Comparison of ENCODE assay signal across 34 cellular contexts in genomic region chr16:8552487-8553221, GRCh38. TPM values are rescaled to one million over a fixed set of nuclear protein-coding genes. Genes with fewer than 3 reads are reported as not detected.
"Had no signal": no experiment of that assay in that cellular context is flagged by ENCODE, and none has a peak within 500 bp of the region (broad histone marks: within the 10 kb centered on the region; RNA-seq: fewer than 3 reads in every experiment).

No MANE protein-coding gene starts in this region.

- FAIRE-seq: colon, frontal cortex had no signal

- DNase-seq: activated CD4-positive, alpha-beta T cell treated with anti-CD3 and anti-CD28 coated beads, Interleukin-2, amount 50 U/mL, for 4 hours; activated CD8-positive, alpha-beta memory T cell treated with anti-CD3 and anti-CD28 coated beads for 24 hours; activated CD8-positive, alpha-beta memory T cell treated with anti-CD3 and anti-CD28 coated beads, Interleukin-2, amount 50 U/mL, for 4 hours; activated naive CD4-positive, alpha-beta T cell treated with Interleukin-2 at 50 U/mL for 16 hours; activated naive CD8-positive, alpha-beta T cell treated with anti-CD3 and anti-CD28 coated beads, Interleukin-2, amount 10 ng/mL, durations not matched to agents 7 days and 5 days; activated T-cell treated with anti-CD3 and anti-CD28 coated beads, Interleukin-2, amount 50 U/mL, for 24 hours; amniotic stem cell; effector memory CD4-positive, alpha-beta T cell; glutamatergic neuron; hypothalamus; islet precursor cell; left colon; lower lobe of right lung; mesendoderm; naive B cell; psoas muscle; right cardiac atrium; stimulated activated CD4-positive, alpha-beta T cell treated with anti-CD3 and anti-CD28 coated beads, Interleukin-12 subunit alpha, Interleukin-12 subunit beta, amount 100 ng/mL, for 4 hours; T-helper 1 cell; T-helper 9 cell had no signal

- H3K27ac Mint-ChIP-seq: activated naive CD8-positive, alpha-beta T cell treated with anti-CD3 and anti-CD28 coated beads, Interleukin-2, amount 10 ng/mL, durations not matched to agents 7 days and 5 days; activated T-cell treated with anti-CD3 and anti-CD28 coated beads, Interleukin-2, amount 50 U/mL, for 24 hours; activated T-helper 17 cell treated with anti-CD3 and anti-CD28 coated beads, Interleukin-2, amount 50 U/mL, for 72 hours; naive B cell; type B pancreatic cell had no signal

- H3K27ac ChIP-seq: breast epithelium, esophagus muscularis mucosa, lower lobe of right lung, psoas muscle, vagina had no signal

- H3K36me3 Mint-ChIP-seq: activated naive CD8-positive, alpha-beta T cell treated with anti-CD3 and anti-CD28 coated beads, Interleukin-2, amount 10 ng/mL, durations not matched to agents 7 days and 5 days; naive B cell; type B pancreatic cell had no signal

- H3K27me3 ChIP-seq: vagina had no signal

- H3K9me3 Mint-ChIP-seq: activated T-cell treated with anti-CD3 and anti-CD28 coated beads, Interleukin-2, amount 50 U/mL, for 24 hours; activated T-helper 17 cell treated with anti-CD3 and anti-CD28 coated beads, Interleukin-2, amount 50 U/mL, for 72 hours; central memory CD8-positive, alpha-beta T cell; type B pancreatic cell had no signal

- H3K4me1 Mint-ChIP-seq: activated naive CD8-positive, alpha-beta T cell treated with anti-CD3 and anti-CD28 coated beads, Interleukin-2, amount 10 ng/mL, durations not matched to agents 7 days and 5 days; activated T-helper 17 cell treated with anti-CD3 and anti-CD28 coated beads, Interleukin-2, amount 50 U/mL, for 72 hours; central memory CD8-positive, alpha-beta T cell had no signal

- H3K36me3 ChIP-seq: breast epithelium, esophagus muscularis mucosa, lower lobe of right lung, vagina had no signal

- H3K4me3 Mint-ChIP-seq: activated naive CD8-positive, alpha-beta T cell treated with anti-CD3 and anti-CD28 coated beads, Interleukin-2, amount 10 ng/mL, durations not matched to agents 7 days and 5 days; activated T-cell treated with anti-CD3 and anti-CD28 coated beads, Interleukin-2, amount 50 U/mL, for 24 hours; activated T-helper 17 cell treated with anti-CD3 and anti-CD28 coated beads, Interleukin-2, amount 50 U/mL, for 72 hours; central memory CD8-positive, alpha-beta T cell; naive B cell; neural crest cell; type B pancreatic cell had no signal

- H3K9me3 ChIP-seq: breast epithelium, esophagus muscularis mucosa, lower lobe of right lung, psoas muscle, vagina had no signal

- H3K4me1 ChIP-seq: breast epithelium, esophagus muscularis mucosa, lower lobe of right lung, psoas muscle, vagina had no signal

- H3K4me3 ChIP-seq: breast epithelium, esophagus muscularis mucosa, lower lobe of right lung, psoas muscle, vagina had no signal

- ATAC-seq: activated T-helper 17 cell treated with anti-CD3 and anti-CD28 coated beads, Interleukin-2, amount 50 U/mL, for 72 hours; left colon; lower lobe of right lung; psoas muscle; right cardiac atrium had no signal

RNA-seq across cellular contexts. Expression of gene TMEM114, which starts 37.7 kb away (rescaled TPM):
- total RNA-seq: activated naive CD8-positive, alpha-beta T cell treated with anti-CD3 and anti-CD28 coated beads, Interleukin-2, amount 10 ng/mL, durations not matched to agents 7 days and 5 days; activated T-helper 17 cell treated with anti-CD3 and anti-CD28 coated beads, Interleukin-2, amount 50 U/mL, for 72 hours; breast epithelium; dermis microvascular lymphatic vessel endothelial cell; esophagus muscularis mucosa; frontal cortex; left colon; lower lobe of right lung; mucosa of gallbladder; neural crest cell; osteoblast; psoas muscle; right cardiac atrium; skeletal muscle tissue; temporal lobe; vagina had no signal
- polyA plus RNA-seq: psoas muscle, right cardiac atrium had no signal
